ENCODE assay signal across 19 cellular contexts in the genomic region with DNA sequence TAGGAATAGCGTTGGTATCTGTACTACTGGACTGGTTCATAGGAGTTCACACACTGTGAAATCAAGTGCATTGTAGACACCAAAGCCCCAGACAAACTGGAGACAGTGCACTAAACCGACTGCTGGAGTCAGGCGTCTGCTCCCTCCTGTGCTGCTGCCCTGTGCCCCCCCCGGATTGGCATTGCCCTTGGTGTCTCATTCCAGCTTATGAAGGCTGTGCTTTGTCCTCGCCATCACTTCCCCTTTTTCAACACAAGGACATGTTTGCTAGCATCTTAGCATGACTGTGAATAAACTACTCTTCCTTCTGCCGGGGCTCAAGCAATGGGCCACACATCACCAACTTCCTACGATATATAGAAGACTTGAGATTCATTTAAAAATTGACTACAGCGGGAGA.
DNase-seq lines count a peak whose midpoint lies in the region; ATAC-seq, FAIRE-seq and TF ChIP-seq lines count a peak whose summit lies in the region.
"Had no signal": no experiment of that assay in that cellular context is flagged by ENCODE, and none has a peak within 500 bp of the region (broad histone marks: within the 10 kb centered on the region; RNA-seq: fewer than 3 reads in every experiment).

No MANE protein-coding gene starts in this region.

- H3K79me2 ChIP-seq in OCI-LY7 (ENCODE audit: insufficient read depth, low read depth, low read length) = no peaks in the 10 kb centered on the region

- no peak overlapping the region for H2AFZ ChIP-seq in OCI-LY7 (ENCODE audit: low read length)

- H3K27ac ChIP-seq in OCI-LY7 (ENCODE audit: low read depth, low read length, poor library complexity, severe bottlenecking) (no peak overlapping the region), foreskin keratinocyte (no peak overlapping the region)
- H3K27ac ChIP-seq: ascending aorta, testis had no signal

- no peaks in the 10 kb centered on the region for H3K27me3 ChIP-seq in foreskin keratinocyte
- H3K27me3 ChIP-seq: ascending aorta, testis had no signal

- BruUV-seq in OCI-LY7 (replicated peaks; lab: Mats Ljungman, UMichigan) = no TSS peak

- CTCF ChIA-PET in OCI-LY7 (lab: Charles Lee; ENCODE audit: unreplicated experiment) = no interaction called here

- no peak for ATAC-seq in HG03378 (IDR thresholded peaks at IDR 0.05; ENCODE audit: unreplicated experiment)
- ATAC-seq in foreskin keratinocyte = no peak
- ATAC-seq: right cardiac atrium had no signal

- no peaks in the 10 kb centered on the region for H4K20me1 ChIP-seq in OCI-LY7 (ENCODE audit: insufficient read depth, low read length)

- no peak for TF ChIP-seq CTCF in OCI-LY7 (conservative IDR thresholded peaks at IDR 0.05; ENCODE audit: low read length)
- no peak for TF ChIP-seq CTCF in foreskin keratinocyte (conservative IDR thresholded peaks at IDR 0.05)

- H3K4me3 ChIP-seq in OCI-LY7 (ENCODE audit: low read depth, low read length, poor library complexity, severe bottlenecking) = no peak overlapping the region
- H3K4me3 ChIP-seq: ascending aorta, lung, testis had no signal

- no peaks in the 10 kb centered on the region for H3K9me3 ChIP-seq in OCI-LY7 (ENCODE audit: low read length)
- H3K9me3 ChIP-seq: ascending aorta, testis had no signal

- POLR2A ChIA-PET in OCI-LY7 (lab: Charles Lee) = interaction anchor here (0.6 to 1.1 kb wide), 2 partner anchors 29 to 167 kb away, joined by 3 read pairs; no protein-coding TSS in a partner anchor

- H3K4me1 ChIP-seq in OCI-LY7 (ENCODE audit: insufficient read depth, low read length, poor library complexity, severe bottlenecking) = peaks cover 10% of the 10 kb centered on the region
- peaks cover 23% of the 10 kb centered on the region for H3K4me1 ChIP-seq in foreskin keratinocyte
- H3K4me1 ChIP-seq: ascending aorta, testis had no signal

- intact Hi-C loops in OCI-LY7 (cut with micrococcal nuclease; ENCODE audit: unreplicated experiment) (no loop called here), head of caudate nucleus (cut with DNase I) (no loop called here), posterior vena cava (cut with DNase I) (no loop called here)

- no peaks in the 10 kb centered on the region for H3K9me2 ChIP-seq in OCI-LY7 (ENCODE audit: insufficient read depth, low read length)

- no peaks in the 10 kb centered on the region for H3K36me3 ChIP-seq in OCI-LY7 (ENCODE audit: insufficient read depth, low read length)

- no peak overlapping the region for H3K4me2 ChIP-seq in OCI-LY7 (ENCODE audit: low read length)

- DNase-seq in GM19239 (ENCODE audit: insufficient read length, low spot score) (no peak), OCI-LY7 (ENCODE audit: low spot score) (peak; percentile 4), head of caudate nucleus (peak; percentile 70 to 94 (median 86)), posterior vena cava (ENCODE audit: low spot score) (peak; percentile 20), NCI-H1417 treated with DMSO at 0.1 percent for 48 hours (lab: John Stamatoyannopoulos, UW) (no peak), foreskin keratinocyte (no peak)
- DNase-seq in stimulated activated CD8-positive, alpha-beta memory T cell treated with anti-CD3 and anti-CD28 coated beads, Interleukin-4, amount 100 ng/mL, for 48 hours = no peak
- DNase-seq: activated CD4-positive, alpha-beta T cell treated with anti-CD3 and anti-CD28 coated beads for 4 hours; activated CD8-positive, alpha-beta memory T cell treated with anti-CD3 and anti-CD28 coated beads, Interleukin-2, amount 50 U/mL, for 48 hours; activated naive CD4-positive, alpha-beta T cell; HCEC 1CT; NCI-H2029 treated with DMSO at 0.1 percent for 48 hours; NCI-H510A treated with DMSO at 0.1 percent for 48 hours; right cardiac atrium; testis had no signal

- peak; percentile 26 for FAIRE-seq in GM19239 (lab: Jason Lieb, UNC)
- FAIRE-seq: endometrium had no signal

Comparison
In these comparisons a context has a peak if more than half of its experiments do, and no peak if none do; other contexts are left out.
1. DNase-seq: peak in OCI-LY7 (single experiment), head of caudate nucleus (42 of 42) and posterior vena cava (single experiment); none in GM19239 (single experiment), NCI-H1417 treated with DMSO at 0.1 percent for 48 hours (single experiment), stimulated activated CD8-positive, alpha-beta memory T cell treated with anti-CD3 and anti-CD28 coated beads, Interleukin-4, amount 100 ng/mL, for 48 hours (single experiment) and foreskin keratinocyte (0 of 2).